ENCODE assay signal across 20 cellular contexts in the genomic region with DNA sequence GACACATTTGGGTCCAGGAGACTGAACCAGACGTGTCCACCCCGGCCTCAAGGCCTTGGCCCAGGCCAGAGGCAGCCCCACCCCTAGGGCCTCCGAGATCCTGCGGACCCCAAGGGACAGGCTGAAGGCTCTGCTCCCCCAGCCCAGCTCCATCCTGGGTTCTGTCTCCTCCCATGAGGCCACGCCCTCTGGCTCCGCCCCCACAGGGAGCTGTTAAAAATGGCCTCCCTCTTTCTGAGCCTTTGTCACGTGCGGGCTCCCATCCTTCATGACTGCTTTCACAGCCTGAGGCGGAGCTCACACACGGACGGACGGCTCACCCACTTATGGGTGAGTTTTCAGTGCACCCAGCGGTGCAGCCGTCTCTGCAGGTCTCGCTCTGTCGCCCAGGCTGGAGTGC. TPM values are rescaled to one million over a fixed set of nuclear protein-coding genes. Genes with fewer than 3 reads are reported as not detected.
DNase-seq lines count a peak whose midpoint lies in the region; ATAC-seq and TF ChIP-seq lines count a peak whose summit lies in the region.
"Had no signal": no experiment of that assay in that cellular context is flagged by ENCODE, and none has a peak within 500 bp of the region (broad histone marks: within the 10 kb centered on the region; RNA-seq: fewer than 3 reads in every experiment).

No MANE protein-coding gene starts in this region.

- no peak overlapping the region for H3K27ac Mint-ChIP-seq in activated T-cell treated with anti-CD3 and anti-CD28 coated beads, Interleukin-2, amount 50 U/mL, for 72 hours
- H3K27ac Mint-ChIP-seq in nephron progenitor cell: no peak overlapping the region

- DNase-seq in activated T-cell treated with anti-CD3 and anti-CD28 coated beads, Interleukin-2, amount 50 U/mL, for 1 hour: peak; percentile 25
- no peak for DNase-seq in activated T-cell treated with anti-CD3 and anti-CD28 coated beads, Interleukin-2, amount 50 U/mL, for 72 hours
- DNase-seq in H7: peak; percentile 92
- peak; percentile 39 for DNase-seq in NCI-H69 (lab: John Stamatoyannopoulos, UW)
- peak; percentile 44 for DNase-seq in nephron progenitor cell
- DNase-seq in AG08395 (ENCODE audit: low spot score): no peak
- no peak for DNase-seq in T-helper 9 cell
- DNase-seq: activated CD4-positive, CD25-positive, alpha-beta regulatory T cell treated with anti-CD3 and anti-CD28 coated beads, Interleukin-2, amount 50 U/mL, for 72 hours; activated CD8-positive, alpha-beta memory T cell treated with anti-CD3 and anti-CD28 coated beads, Interleukin-2, amount 50 U/mL, for 48 hours; activated naive CD4-positive, alpha-beta T cell treated with anti-CD3 and anti-CD28 coated beads, Interleukin-2, amount 50 U/mL, for 16 hours; kidney; mammary epithelial cell; NCI-H446; pancreas; sigmoid colon had no signal

- no peaks in the 10 kb centered on the region for H3K36me3 ChIP-seq in H7 (replicated peaks; ENCODE audit: control insufficient read depth, insufficient read depth, low read length)
- H3K36me3 ChIP-seq: pancreas, sigmoid colon, SJSA1, vagina had no signal

- TF ChIP-seq CTCF in nephron progenitor cell (IDR thresholded peaks at IDR 0.05): no peak

- no peak for ATAC-seq in activated T-cell treated with anti-CD3 and anti-CD28 coated beads, Interleukin-2, amount 50 U/mL, for 72 hours (replicated peaks in 1 of 2)

- no peaks in the 10 kb centered on the region for H3K27me3 Mint-ChIP-seq in activated T-cell treated with anti-CD3 and anti-CD28 coated beads, Interleukin-2, amount 50 U/mL, for 72 hours (ENCODE audit: low read depth)
- peaks cover 15% of the 10 kb centered on the region for H3K27me3 Mint-ChIP-seq in nephron progenitor cell (ENCODE audit: low read depth, poor library complexity)

- H3K27me3 ChIP-seq in H7 (ENCODE audit: control insufficient read depth, insufficient read depth, low read length): no peaks in the 10 kb centered on the region
- H3K27me3 ChIP-seq: hepatocyte, pancreas, sigmoid colon, vagina had no signal

- peaks cover 0 to 1% of the 10 kb centered on the region in 2 donors for H3K36me3 Mint-ChIP-seq in activated T-cell treated with anti-CD3 and anti-CD28 coated beads, Interleukin-2, amount 50 U/mL, for 72 hours (ENCODE audit: insufficient read depth in 2 of 2)
- H3K36me3 Mint-ChIP-seq in nephron progenitor cell (ENCODE audit: low read depth): no peaks in the 10 kb centered on the region

- H3K4me1 Mint-ChIP-seq in activated T-cell treated with anti-CD3 and anti-CD28 coated beads, Interleukin-2, amount 50 U/mL, for 72 hours (ENCODE audit: low read depth): peaks cover 5% of the 10 kb centered on the region
- H3K4me1 Mint-ChIP-seq in nephron progenitor cell: peaks cover 44% of the 10 kb centered on the region

- peaks cover 0 to 3% of the 10 kb centered on the region in 2 donors for H3K9me3 Mint-ChIP-seq in activated T-cell treated with anti-CD3 and anti-CD28 coated beads, Interleukin-2, amount 50 U/mL, for 72 hours
- H3K9me3 Mint-ChIP-seq in nephron progenitor cell: peaks cover 7% of the 10 kb centered on the region

- no peak overlapping the region for H3K4me3 Mint-ChIP-seq in activated T-cell treated with anti-CD3 and anti-CD28 coated beads, Interleukin-2, amount 50 U/mL, for 72 hours
- H3K4me3 Mint-ChIP-seq in nephron progenitor cell: no peak overlapping the region

- no peak overlapping the region for H3K4me3 ChIP-seq in H7 (ENCODE audit: insufficient read depth, low read depth, low read length)
- H3K4me3 ChIP-seq: hepatocyte, pancreas, sigmoid colon, SJSA1, vagina had no signal

RNA-seq across cellular contexts. Expression of gene CACNA1H, which starts 6.5 kb away (rescaled TPM):
- under 1 TPM; 0.48 to 0.79 TPM for total RNA-seq in activated T-cell treated with anti-CD3 and anti-CD28 coated beads, Interleukin-2, amount 50 U/mL, for 72 hours
- 24.8 and 27.3 TPM in 2 replicates for total RNA-seq in H7 (2014; rRNA removed; shearing (Covaris generic))
- total RNA-seq: mammary epithelial cell, SJSA1 had no signal

RNA-seq across cellular contexts. Expression of gene C1QTNF8, which starts 50.4 kb away (rescaled TPM):
- not detected for total RNA-seq in activated T-cell treated with anti-CD3 and anti-CD28 coated beads, Interleukin-2, amount 50 U/mL, for 72 hours
- total RNA-seq in H7 (2014; rRNA removed; shearing (Covaris generic)): not detected in 2 replicates
- total RNA-seq: astrocyte, hepatocyte, kidney, mammary epithelial cell, myocyte, pancreas, sigmoid colon, SJSA1, vagina had no signal

Comparison
In these comparisons a context has a peak if more than half of its experiments do, and no peak if none do; other contexts are left out.
1. DNase-seq: peak in activated T-cell treated with anti-CD3 and anti-CD28 coated beads, Interleukin-2, amount 50 U/mL, for 1 hour (single experiment), H7 (single experiment), NCI-H69 (single experiment) and nephron progenitor cell (single experiment); none in activated T-cell treated with anti-CD3 and anti-CD28 coated beads, Interleukin-2, amount 50 U/mL, for 72 hours (0 of 2), AG08395 (single experiment) and T-helper 9 cell (single experiment).
2. RNA of gene CACNA1H, which starts 6.5 kb away (total RNA-seq): 24.8 to 27.3 TPM in H7; 0.48 to 0.79 TPM in activated T-cell treated with anti-CD3 and anti-CD28 coated beads, Interleukin-2, amount 50 U/mL, for 72 hours; every median in the first group is over 10 times any median in the second.